1 cellular context compared by ENCODE assay signal in the genomic region with DNA sequence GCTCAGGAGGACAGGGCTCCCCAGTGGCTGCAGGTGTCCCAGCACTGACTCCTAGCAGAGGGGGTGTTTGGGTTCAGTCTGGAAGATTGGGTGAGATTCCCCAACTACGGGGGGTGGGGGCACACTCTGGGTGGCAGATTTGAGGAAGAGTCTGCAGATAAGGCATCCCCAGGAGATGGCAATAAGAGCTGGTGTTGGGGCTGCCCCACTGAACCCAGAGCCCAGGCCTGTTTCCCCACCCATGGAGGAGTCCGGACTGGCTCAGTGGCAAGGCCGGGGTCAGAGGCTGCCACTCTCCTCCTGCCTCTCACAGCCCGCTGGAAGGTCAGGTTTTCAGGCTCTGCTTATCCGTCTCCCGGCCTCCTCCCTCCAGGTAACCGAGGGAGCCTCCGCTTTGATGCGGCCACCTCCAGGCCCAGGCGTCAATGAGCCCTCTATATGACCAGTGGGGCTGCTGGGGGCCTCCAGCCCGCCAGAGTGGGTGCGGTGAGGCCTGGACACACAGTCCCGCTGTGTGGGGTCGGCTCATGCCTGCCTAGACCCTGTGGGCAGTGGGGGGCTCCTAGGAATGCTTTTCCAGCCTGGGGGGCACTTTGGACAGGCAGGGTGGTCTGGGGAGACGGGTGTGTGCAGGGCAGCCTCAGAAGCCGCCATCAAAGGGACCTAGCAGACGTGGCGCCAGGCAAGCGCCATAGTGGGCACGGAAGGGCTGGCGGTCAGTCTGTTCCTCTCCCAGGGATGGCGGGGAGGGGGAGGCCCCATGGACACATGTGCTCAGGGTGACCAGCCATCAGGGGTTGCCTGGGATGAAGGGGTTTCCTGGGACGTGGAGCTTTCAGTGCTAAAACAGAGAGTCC.
A peak's percentile ranks its signal among the peaks of the same experiment; 100 is the strongest.
TF ChIP-seq lines count a peak whose summit lies in the region.

No MANE protein-coding gene starts in this region.

TF ChIP-seq in GM12878, 131 proteins besides CTCF, POLR2A, EP300 and RAD21:
- TF ChIP-seq, protein P1, sequence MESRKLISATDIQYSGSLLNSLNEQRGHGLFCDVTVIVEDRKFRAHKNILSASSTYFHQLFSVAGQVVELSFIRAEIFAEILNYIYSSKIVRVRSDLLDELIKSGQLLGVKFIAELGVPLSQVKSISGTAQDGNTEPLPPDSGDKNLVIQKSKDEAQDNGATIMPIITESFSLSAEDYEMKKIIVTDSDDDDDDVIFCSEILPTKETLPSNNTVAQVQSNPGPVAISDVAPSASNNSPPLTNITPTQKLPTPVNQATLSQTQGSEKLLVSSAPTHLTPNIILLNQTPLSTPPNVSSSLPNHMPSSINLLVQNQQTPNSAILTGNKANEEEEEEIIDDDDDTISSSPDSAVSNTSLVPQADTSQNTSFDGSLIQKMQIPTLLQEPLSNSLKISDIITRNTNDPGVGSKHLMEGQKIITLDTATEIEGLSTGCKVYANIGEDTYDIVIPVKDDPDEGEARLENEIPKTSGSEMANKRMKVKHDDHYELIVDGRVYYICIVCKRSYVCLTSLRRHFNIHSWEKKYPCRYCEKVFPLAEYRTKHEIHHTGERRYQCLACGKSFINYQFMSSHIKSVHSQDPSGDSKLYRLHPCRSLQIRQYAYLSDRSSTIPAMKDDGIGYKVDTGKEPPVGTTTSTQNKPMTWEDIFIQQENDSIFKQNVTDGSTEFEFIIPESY (IDR thresholded peaks at IDR 0.05): peak; percentile 83; the same call in 1 of the 2 replicates
- TF ChIP-seq CHD4 (IDR thresholded peaks at IDR 0.05) (no peak), SREBF2 (IDR thresholded peaks at IDR 0.05; ENCODE audit: low read length) (no peak), POLR2AphosphoS2 (IDR thresholded peaks at IDR 0.05; ENCODE audit: low read depth, low read length) (0 out of 2 replicates have a peak, but pooled peaks have one; percentile 37), DPF2 (IDR thresholded peaks at IDR 0.05) (no peak), TCF3 (IDR thresholded peaks at IDR 0.05; ENCODE audit: borderline replicate concordance, insufficient read depth, low read depth, low read length) (no peak), LARP7 (IDR thresholded peaks at IDR 0.05) (no peak; the same call in 1 of the 2 replicates), TARDBP (IDR thresholded peaks at IDR 0.05; ENCODE audit: borderline replicate concordance) (no peak), POLR2AphosphoS5 (IDR thresholded peaks at IDR 0.05; ENCODE audit: low read length) (peak; percentile 10; the same call in 1 of the 2 replicates), KDM1A (IDR thresholded peaks at IDR 0.05; ENCODE audit: borderline replicate concordance) (no peak), FOXK2 (IDR thresholded peaks at IDR 0.05) (no peak), POU2F2 (IDR thresholded peaks at IDR 0.05; ENCODE audit: borderline replicate concordance, low read depth, low read length) (0 out of 3 replicates have a peak, but pooled peaks have one; percentile 2)
- TF ChIP-seq, protein P2, sequence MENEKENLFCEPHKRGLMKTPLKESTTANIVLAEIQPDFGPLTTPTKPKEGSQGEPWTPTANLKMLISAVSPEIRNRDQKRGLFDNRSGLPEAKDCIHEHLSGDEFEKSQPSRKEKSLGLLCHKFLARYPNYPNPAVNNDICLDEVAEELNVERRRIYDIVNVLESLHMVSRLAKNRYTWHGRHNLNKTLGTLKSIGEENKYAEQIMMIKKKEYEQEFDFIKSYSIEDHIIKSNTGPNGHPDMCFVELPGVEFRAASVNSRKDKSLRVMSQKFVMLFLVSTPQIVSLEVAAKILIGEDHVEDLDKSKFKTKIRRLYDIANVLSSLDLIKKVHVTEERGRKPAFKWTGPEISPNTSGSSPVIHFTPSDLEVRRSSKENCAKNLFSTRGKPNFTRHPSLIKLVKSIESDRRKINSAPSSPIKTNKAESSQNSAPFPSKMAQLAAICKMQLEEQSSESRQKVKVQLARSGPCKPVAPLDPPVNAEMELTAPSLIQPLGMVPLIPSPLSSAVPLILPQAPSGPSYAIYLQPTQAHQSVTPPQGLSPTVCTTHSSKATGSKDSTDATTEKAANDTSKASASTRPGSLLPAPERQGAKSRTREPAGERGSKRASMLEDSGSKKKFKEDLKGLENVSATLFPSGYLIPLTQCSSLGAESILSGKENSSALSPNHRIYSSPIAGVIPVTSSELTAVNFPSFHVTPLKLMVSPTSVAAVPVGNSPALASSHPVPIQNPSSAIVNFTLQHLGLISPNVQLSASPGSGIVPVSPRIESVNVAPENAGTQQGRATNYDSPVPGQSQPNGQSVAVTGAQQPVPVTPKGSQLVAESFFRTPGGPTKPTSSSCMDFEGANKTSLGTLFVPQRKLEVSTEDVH (IDR thresholded peaks at IDR 0.05; ENCODE audit: low read depth, partially characterized antibody): no peak
- TF ChIP-seq, protein P3, sequence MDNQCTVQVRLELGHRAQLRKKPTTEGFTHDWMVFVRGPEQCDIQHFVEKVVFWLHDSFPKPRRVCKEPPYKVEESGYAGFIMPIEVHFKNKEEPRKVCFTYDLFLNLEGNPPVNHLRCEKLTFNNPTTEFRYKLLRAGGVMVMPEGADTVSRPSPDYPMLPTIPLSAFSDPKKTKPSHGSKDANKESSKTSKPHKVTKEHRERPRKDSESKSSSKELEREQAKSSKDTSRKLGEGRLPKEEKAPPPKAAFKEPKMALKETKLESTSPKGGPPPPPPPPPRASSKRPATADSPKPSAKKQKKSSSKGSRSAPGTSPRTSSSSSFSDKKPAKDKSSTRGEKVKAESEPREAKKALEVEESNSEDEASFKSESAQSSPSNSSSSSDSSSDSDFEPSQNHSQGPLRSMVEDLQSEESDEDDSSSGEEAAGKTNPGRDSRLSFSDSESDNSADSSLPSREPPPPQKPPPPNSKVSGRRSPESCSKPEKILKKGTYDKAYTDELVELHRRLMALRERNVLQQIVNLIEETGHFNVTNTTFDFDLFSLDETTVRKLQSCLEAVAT (IDR thresholded peaks at IDR 0.05): 0 out of 2 replicates have a peak, but pooled peaks have one; percentile 33
